ENCODE assay signal across 11 cellular contexts in genomic region chr6:111870054-111870750, GRCh38. TPM values are rescaled to one million over a fixed set of nuclear protein-coding genes. Genes with fewer than 3 reads are reported as not detected.
DNase-seq lines count a peak whose midpoint lies in the region; ATAC-seq and TF ChIP-seq lines count a peak whose summit lies in the region.
"Had no signal": no experiment of that assay in that cellular context is flagged by ENCODE, and none has a peak within 500 bp of the region (broad histone marks: within the 10 kb centered on the region; RNA-seq: fewer than 3 reads in every experiment).

No MANE protein-coding gene starts in this region.

- H3K9me3 Mint-ChIP-seq in stimulated activated naive CD8-positive, alpha-beta T cell treated with anti-CD3 and anti-CD28 coated beads, Interleukin-15, Interleukin-2, amounts not matched to agents 100 ng/mL and 50 ng/mL, for 24 hours = no peaks in the 10 kb centered on the region
- no peaks in the 10 kb centered on the region for H3K9me3 Mint-ChIP-seq in WTC11
- no peaks in the 10 kb centered on the region for H3K9me3 Mint-ChIP-seq in immature natural killer cell
- H3K9me3 Mint-ChIP-seq in Caco-2 (ENCODE audit: unreplicated experiment) = no peaks in the 10 kb centered on the region

- no peaks in the 10 kb centered on the region for H3K9me2 ChIP-seq in MM.1S (replicated peaks; ENCODE audit: insufficient read depth, low read length)

- H4K20me1 ChIP-seq in MM.1S (ENCODE audit: insufficient read depth, low read length) = no peaks in the 10 kb centered on the region

- POLR2A ChIA-PET in WTC11 (lab: Charles Lee) = no interaction called here
- POLR2A ChIA-PET in Caco-2 (lab: Charles Lee) = no interaction called here

- peak overlapping the region; percentile 84 for H3K4me3 Mint-ChIP-seq in stimulated activated naive CD8-positive, alpha-beta T cell treated with anti-CD3 and anti-CD28 coated beads, Interleukin-15, Interleukin-2, amounts not matched to agents 100 ng/mL and 50 ng/mL, for 24 hours
- H3K4me3 Mint-ChIP-seq in WTC11 (peak overlapping the region; percentile 24; the same call in 1 of the 2 replicates), immature natural killer cell (peak overlapping the region; percentile 95 to 99 (median 96)), Caco-2 (ENCODE audit: unreplicated experiment) (no peak overlapping the region)

- H3K27ac ChIP-seq in MM.1S (ENCODE audit: low read length) (no peak overlapping the region), left lung (no peak overlapping the region)

- H3K4me3 ChIP-seq in MM.1S (ENCODE audit: low read length) (no peak overlapping the region), Caco-2 (ENCODE audit: low read depth, low read length) (no peak overlapping the region), left lung (peak overlapping the region in 1 of 2 donors; percentile 69)
- H3K4me3 ChIP-seq: uterus had no signal

- H3K9me3 ChIP-seq in MM.1S (replicated peaks; ENCODE audit: insufficient read depth, low read length) (no peaks in the 10 kb centered on the region), Caco-2 (no peaks in the 10 kb centered on the region; the same call in 1 of the 2 replicates), left lung (no peaks in the 10 kb centered on the region)
- H3K9me3 ChIP-seq: uterus had no signal

- H3K36me3 Mint-ChIP-seq in stimulated activated naive CD8-positive, alpha-beta T cell treated with anti-CD3 and anti-CD28 coated beads, Interleukin-15, Interleukin-2, amounts not matched to agents 100 ng/mL and 50 ng/mL, for 24 hours (ENCODE audit: low read depth) = peaks cover 63% of the 10 kb centered on the region
- H3K36me3 Mint-ChIP-seq in WTC11 (no peaks in the 10 kb centered on the region), immature natural killer cell (peaks cover 0 to 9% (median 4%) of the 10 kb centered on the region in 3 donors), Caco-2 (ENCODE audit: insufficient read depth, unreplicated experiment) (no peaks in the 10 kb centered on the region)

- H3K4me2 ChIP-seq in MM.1S (ENCODE audit: low read depth, low read length) = no peak overlapping the region

- no peak overlapping the region for H2AFZ ChIP-seq in MM.1S (ENCODE audit: low read length)

- DNase-seq in stimulated activated naive CD8-positive, alpha-beta T cell treated with anti-CD3 and anti-CD28 coated beads, Interleukin-15, Interleukin-2, amounts not matched to agents 100 U/mL and 50 U/mL, for 24 hours = no peak
- DNase-seq in WTC11 (ENCODE audit: low spot score) = no peak
- no peak for DNase-seq in immature natural killer cell
- DNase-seq in MM.1S = no peak
- no peak for DNase-seq in stimulated activated CD4-positive, alpha-beta T cell treated with anti-CD3 and anti-CD28 coated beads, Interleukin-4, amount 100 ng/mL, for 1 hour
- no peak for DNase-seq in Caco-2
- DNase-seq in left lung = no peak
- DNase-seq: DMS 273 treated with DMSO at 0.1 percent for 48 hours, NCI-H2029, uterus had no signal

- peaks cover 73% of the 10 kb centered on the region for H3K4me1 Mint-ChIP-seq in stimulated activated naive CD8-positive, alpha-beta T cell treated with anti-CD3 and anti-CD28 coated beads, Interleukin-15, Interleukin-2, amounts not matched to agents 100 ng/mL and 50 ng/mL, for 24 hours (ENCODE audit: low read depth)
- H3K4me1 Mint-ChIP-seq in WTC11 (peaks cover 64% of the 10 kb centered on the region), immature natural killer cell (peaks cover 17 to 73% of the 10 kb centered on the region in 2 donors), Caco-2 (ENCODE audit: low read depth, unreplicated experiment) (no peaks in the 10 kb centered on the region)

- 0 out of 2 replicates have a peak, but pooled peaks cover 3% of the 10 kb centered on the region for H3K4me1 ChIP-seq in MM.1S (ENCODE audit: low read length)
- H3K4me1 ChIP-seq in Caco-2 = peaks cover 8% of the 10 kb centered on the region
- H3K4me1 ChIP-seq in left lung = peaks cover 0 to 37% of the 10 kb centered on the region in 2 donors

- H3K27me3 Mint-ChIP-seq in stimulated activated naive CD8-positive, alpha-beta T cell treated with anti-CD3 and anti-CD28 coated beads, Interleukin-15, Interleukin-2, amounts not matched to agents 100 ng/mL and 50 ng/mL, for 24 hours = no peaks in the 10 kb centered on the region
- peaks cover 12% of the 10 kb centered on the region for H3K27me3 Mint-ChIP-seq in WTC11 (ENCODE audit: low read depth)
- peaks cover 9 to 19% (median 19%) of the 10 kb centered on the region in 3 donors for H3K27me3 Mint-ChIP-seq in immature natural killer cell (ENCODE audit: low read depth in 3 of 3)
- H3K27me3 Mint-ChIP-seq in Caco-2 (ENCODE audit: insufficient read depth, unreplicated experiment) = peaks cover 8% of the 10 kb centered on the region

- H3K79me2 ChIP-seq in MM.1S (ENCODE audit: low read length) = no peaks in the 10 kb centered on the region

- CTCF ChIA-PET in WTC11 (lab: Charles Lee) = interaction anchor here (1.5 kb wide), 1 partner anchor 16 kb away, joined by 3 read pairs; no protein-coding TSS in a partner anchor
- CTCF ChIA-PET in Caco-2 (lab: Charles Lee) = no interaction called here

- H3K36me3 ChIP-seq in MM.1S (replicated peaks; ENCODE audit: insufficient read depth, low read length) (no peaks in the 10 kb centered on the region), Caco-2 (ENCODE audit: control insufficient read depth, insufficient read depth, low read length) (no peaks in the 10 kb centered on the region), left lung (no peaks in the 10 kb centered on the region)
- H3K36me3 ChIP-seq: uterus had no signal

- peak overlapping the region; percentile 98 for H3K27ac Mint-ChIP-seq in stimulated activated naive CD8-positive, alpha-beta T cell treated with anti-CD3 and anti-CD28 coated beads, Interleukin-15, Interleukin-2, amounts not matched to agents 100 ng/mL and 50 ng/mL, for 24 hours
- H3K27ac Mint-ChIP-seq in WTC11 (no peak overlapping the region), immature natural killer cell (peak overlapping the region; percentile 89 to 98 (median 96)), Caco-2 (ENCODE audit: unreplicated experiment) (no peak overlapping the region)

- intact Hi-C loops in Caco-2 (cut with micrococcal nuclease; ENCODE audit: unreplicated experiment) = loop anchor here (5.0 kb wide), 1 partner anchor 127 kb away; no protein-coding TSS in a partner anchor
- intact Hi-C loops in left lung (cut with DNase I) = no loop called here

- BruUV-seq in Caco-2 (replicated peaks; lab: Mats Ljungman, UMichigan) = no TSS peak

- H3K27me3 ChIP-seq in MM.1S (replicated peaks; ENCODE audit: insufficient read depth, low read length) = no peaks in the 10 kb centered on the region
- no peaks in the 10 kb centered on the region for H3K27me3 ChIP-seq in Caco-2 (replicated peaks; ENCODE audit: control insufficient read depth, insufficient read depth, low read length)
- peaks cover 0 to 44% of the 10 kb centered on the region in 2 donors for H3K27me3 ChIP-seq in left lung
- H3K27me3 ChIP-seq: uterus had no signal

- TF ChIP-seq CTCF in WTC11 (IDR thresholded peaks at IDR 0.05) = no peak
- TF ChIP-seq CTCF in MM.1S (IDR thresholded peaks at IDR 0.05; ENCODE audit: low read length) = no peak
- peak in 1 of 2 experiments; percentile 1 for TF ChIP-seq CTCF in Caco-2 (IDR thresholded peaks at IDR 0.05; ENCODE audit: insufficient read depth in 1 of 2, low read depth in 1 of 2, low read length in 1 of 2, severe bottlenecking in 1 of 2, unreplicated experiment in 1 of 2)
- TF ChIP-seq CTCF in left lung (IDR thresholded peaks at IDR 0.05) = no peak

- no peak overlapping the region for H3K9ac ChIP-seq in MM.1S (ENCODE audit: low read length)

- no peaks in the 10 kb centered on the region for H3F3A ChIP-seq in MM.1S (ENCODE audit: insufficient read depth, low read length)

- ATAC-seq in stimulated activated naive CD8-positive, alpha-beta T cell treated with anti-CD3 and anti-CD28 coated beads, Interleukin-15, Interleukin-2, amounts not matched to agents 100 U/mL and 50 U/mL, for 24 hours = no peak
- ATAC-seq in WTC11 (no peak), left lung (no peak)

TF ChIP-seq in WTC11, 78 proteins besides CTCF, POLR2A, EP300 and RAD21 (continues in another document):
- no peak for TF ChIP-seq SOX15 (CRISPR knock-in tag; IDR thresholded peaks at IDR 0.05)
- no peak for TF ChIP-seq GABPB1 (CRISPR knock-in tag; IDR thresholded peaks at IDR 0.05)
- TF ChIP-seq KAT7 (CRISPR knock-in tag; IDR thresholded peaks at IDR 0.05; ENCODE audit: borderline replicate concordance) = no peak
- no peak for TF ChIP-seq ATF6 (CRISPR knock-in tag; IDR thresholded peaks at IDR 0.05)
- no peak for TF ChIP-seq NFYB (CRISPR knock-in tag; conservative IDR thresholded peaks at IDR 0.05; ENCODE audit: low read depth)
- no peak for TF ChIP-seq JUN (CRISPR knock-in tag; IDR thresholded peaks at IDR 0.05)
- TF ChIP-seq NFATC4 (CRISPR knock-in tag; IDR thresholded peaks at IDR 0.05) = no peak
- TF ChIP-seq ZNF416 (CRISPR knock-in tag; IDR thresholded peaks at IDR 0.05) = no peak
- TF ChIP-seq E2F5 (CRISPR knock-in tag; IDR thresholded peaks at IDR 0.05) = no peak
- no peak for TF ChIP-seq OVOL2 (CRISPR knock-in tag; IDR thresholded peaks at IDR 0.05; ENCODE audit: borderline replicate concordance)
- TF ChIP-seq RELA (CRISPR knock-in tag; IDR thresholded peaks at IDR 0.05; ENCODE audit: borderline replicate concordance) = no peak

RNA-seq across cellular contexts. Expression of gene FYN, which starts 3.0 kb away (rescaled TPM):
- 57.1 to 63.9 TPM (median 59.0 TPM) in 3 replicates for total RNA-seq in WTC11 (2021)
- polyA plus RNA-seq in immature natural killer cell = 100 to 1,000 TPM; 358 to 488 (median 414) TPM
- total RNA-seq in Caco-2 (2022) = 7.2 and 7.6 TPM in 2 replicates
- 10 to 100 TPM; 58.8 to 73.8 TPM for total RNA-seq in left lung

Comparison
In these comparisons a context has a peak if more than half of its experiments do, and no peak if none do; other contexts are left out.
1. H3K27ac Mint-ChIP-seq: peak in stimulated activated naive CD8-positive, alpha-beta T cell treated with anti-CD3 and anti-CD28 coated beads, Interleukin-15, Interleukin-2, amounts not matched to agents 100 ng/mL and 50 ng/mL, for 24 hours (single experiment) and immature natural killer cell (6 of 6); none in WTC11 (single experiment) and Caco-2 (single experiment).